7 cellular contexts compared by ENCODE assay signal in genomic region chr1:234970371-234970730, GRCh38.
DNase-seq lines count a peak whose midpoint lies in the region; ATAC-seq and TF ChIP-seq lines count a peak whose summit lies in the region.

No MANE protein-coding gene starts in this region.

- peak overlapping the region; percentile 93 for H2BK5ac ChIP-seq in IMR-90 (ENCODE audit: low read depth, low read length, poor library complexity, severe bottlenecking)

- H3K4me1 ChIP-seq in IMR-90 (ENCODE audit: control insufficient read depth, insufficient read depth, low read length): peaks cover 33% of the 10 kb centered on the region
- H3K4me1 ChIP-seq in right cardiac atrium (ENCODE audit: control insufficient read depth, insufficient read depth, low read length): peaks cover 16% of the 10 kb centered on the region

- intact Hi-C loops in IMR-90 (cut with micrococcal nuclease): loop anchor here (1.0 to 2.0 kb wide), 4 partner anchors 112 to 360 kb away; partner anchors contain the start of gene IRF2BP2
- intact Hi-C loops in right cardiac atrium (cut with DNase I): loop anchor here in 3 of 4 donors (10.0 kb wide), 3 partner anchors 106 to 356 kb away; partner anchors contain the start of gene IRF2BP2 (in 1 of the 3)

- H3K56ac ChIP-seq in IMR-90 (ENCODE audit: extremely low read depth, insufficient read depth, low read length): peak overlapping the region; percentile 91

- peaks cover 23% of the 10 kb centered on the region for H3K9me1 ChIP-seq in IMR-90 (ENCODE audit: insufficient read depth, low read length)

- no TSS peak for BruUV-seq in IMR-90 (replicated peaks; lab: Mats Ljungman, UMichigan)

- peak overlapping the region; percentile 90 for H2AFZ ChIP-seq in IMR-90 (replicated peaks; ENCODE audit: low read length, poor library complexity)

- peak overlapping the region; percentile 93 for H2AK9ac ChIP-seq in IMR-90 (replicated peaks; ENCODE audit: low read depth, low read length, poor library complexity)

- no peaks in the 10 kb centered on the region for H4K20me1 ChIP-seq in IMR-90 (ENCODE audit: insufficient read depth, low read length)

- peak overlapping the region; percentile 95 for H3K27ac ChIP-seq in IMR-90 (ENCODE audit: insufficient read depth, low read length)
- H3K27ac ChIP-seq in right cardiac atrium (ENCODE audit: low read length): peak overlapping the region; percentile 87

- peak overlapping the region; percentile 12; the same call in 1 of the 3 replicates for H2BK15ac ChIP-seq in IMR-90 (ENCODE audit: low read depth, low read length)

- peak overlapping the region; percentile 62 for H3K4me2 ChIP-seq in IMR-90 (ENCODE audit: low read depth, low read length)

- peak; percentile 40 for ATAC-seq in IMR-90 (ENCODE audit: low read depth)
- peak; percentile 32 for ATAC-seq in activated T-helper 17 cell treated with anti-CD3 and anti-CD28 coated beads, Interleukin-2, amount 50 U/mL, for 72 hours (replicated peaks)
- ATAC-seq in right cardiac atrium: peak; percentile 44 to 62
- peak; percentile 61 to 71 for ATAC-seq in stimulated activated naive B cell treated with anti-CD40 and anti-IgM and Interleukin-4, amounts not matched to agents 10 μg/mL and 1 μg/mL and 100 μg/mL, for 72 hours (replicated peaks)

- TF ChIP-seq POLR2A in IMR-90 (IDR thresholded peaks at IDR 0.05; ENCODE audit: low read depth, low read length): peak; percentile 70; the same call in 1 of the 2 replicates

- H3K4ac ChIP-seq in IMR-90 (ENCODE audit: low read depth, low read length): peak overlapping the region; percentile 97

- in situ Hi-C loops in IMR-90 (cut with MboI; ENCODE audit: low sequenced_read_pairs): loop anchor here (5.0 to 10.0 kb wide), 2 partner anchors 246 to 358 kb away; partner anchors contain the start of gene IRF2BP2

- peak overlapping the region; percentile 81 for H3K18ac ChIP-seq in IMR-90 (ENCODE audit: low read depth, low read length)

- peak overlapping the region; percentile 96; the same call in 1 of the 2 replicates for H2BK20ac ChIP-seq in IMR-90 (ENCODE audit: low read depth, low read length)

- H3K27ac Mint-ChIP-seq in activated T-helper 17 cell treated with anti-CD3 and anti-CD28 coated beads, Interleukin-2, amount 50 U/mL, for 72 hours: peak overlapping the region; percentile 91
- peak overlapping the region; percentile 59 for H3K27ac Mint-ChIP-seq in stimulated activated naive B cell treated with anti-CD40 and anti-IgM and Interleukin-4, amounts not matched to agents 10 μg/mL and 1 μg/mL and 100 μg/mL, for 72 hours

- peak overlapping the region; percentile 44 for H3K14ac ChIP-seq in IMR-90 (replicated peaks; ENCODE audit: low read depth, low read length)

- no peak for TF ChIP-seq RAD21 in IMR-90 (IDR thresholded peaks at IDR 0.05; ENCODE audit: low read length)

- DNase-seq in IMR-90 (peak; percentile 98), right cardiac atrium (no peak), NCI-H226 (no peak), HPDE6-E6E7 (ENCODE audit: extremely low spot score) (no peak)
- no peak for DNase-seq in stimulated activated naive B cell treated with anti-CD40 and anti-IgM and Interleukin-4, amounts not matched to agents 10 μg/mL and 1 μg/mL and 100 μg/mL, for 72 hours
- DNase-seq in central memory CD4-positive, alpha-beta T cell: no peak

- H2AK5ac ChIP-seq in IMR-90 (ENCODE audit: low read depth, low read length): peak overlapping the region; percentile 74

- H3K27me3 ChIP-seq in IMR-90 (ENCODE audit: control insufficient read depth, insufficient read depth, low read length): no peaks in the 10 kb centered on the region
- no peaks in the 10 kb centered on the region for H3K27me3 ChIP-seq in right cardiac atrium (ENCODE audit: control insufficient read depth, insufficient read depth)

- peak overlapping the region; percentile 73 for H3K4me3 Mint-ChIP-seq in activated T-helper 17 cell treated with anti-CD3 and anti-CD28 coated beads, Interleukin-2, amount 50 U/mL, for 72 hours
- peak overlapping the region in 1 of 2 donors; percentile 25 for H3K4me3 Mint-ChIP-seq in stimulated activated naive B cell treated with anti-CD40 and anti-IgM and Interleukin-4, amounts not matched to agents 10 μg/mL and 1 μg/mL and 100 μg/mL, for 72 hours

- peaks cover 0 to 2% of the 10 kb centered on the region in 2 experiments; a peak in 1 of 4 replicates for H3K79me1 ChIP-seq in IMR-90 (ENCODE audit: low read depth in 1 of 2, low read length in 2 of 2)

- H4K8ac ChIP-seq in IMR-90 (ENCODE audit: low read depth in 2 of 2, low read length in 2 of 2): peak overlapping the region; percentile 68 to 72

- no peaks in the 10 kb centered on the region for H3K36me3 Mint-ChIP-seq in activated T-helper 17 cell treated with anti-CD3 and anti-CD28 coated beads, Interleukin-2, amount 50 U/mL, for 72 hours (ENCODE audit: low read depth)
- no peaks in the 10 kb centered on the region for H3K36me3 Mint-ChIP-seq in stimulated activated naive B cell treated with anti-CD40 and anti-IgM and Interleukin-4, amounts not matched to agents 10 μg/mL and 1 μg/mL and 100 μg/mL, for 72 hours

- peak overlapping the region; percentile 94 for H3K9ac ChIP-seq in IMR-90 (ENCODE audit: low read depth, low read length)

- H3K23ac ChIP-seq in IMR-90 (ENCODE audit: low read depth, low read length): peak overlapping the region; percentile 52

- peak overlapping the region; percentile 95 for H4K91ac ChIP-seq in IMR-90 (ENCODE audit: insufficient read depth, low read depth, low read length)

- H2BK120ac ChIP-seq in IMR-90 (ENCODE audit: low read depth, low read length): peak overlapping the region; percentile 96

- TF ChIP-seq CTCF in IMR-90 (conservative IDR thresholded peaks at IDR 0.05; ENCODE audit: low read depth, low read length): no peak

- no peaks in the 10 kb centered on the region for H3K27me3 Mint-ChIP-seq in activated T-helper 17 cell treated with anti-CD3 and anti-CD28 coated beads, Interleukin-2, amount 50 U/mL, for 72 hours
- H3K27me3 Mint-ChIP-seq in stimulated activated naive B cell treated with anti-CD40 and anti-IgM and Interleukin-4, amounts not matched to agents 10 μg/mL and 1 μg/mL and 100 μg/mL, for 72 hours: no peaks in the 10 kb centered on the region

- WGBS in IMR-90 (ENCODE audit: extremely low coverage in 2 of 2, insufficient read length in 1 of 2), 2 experiments: no CpG with 5 or more reads among the region's 5 CpGs
- WGBS in right cardiac atrium: 23% methylated on average over 5 of the region's 5 CpGs

- H3K9me3 Mint-ChIP-seq in activated T-helper 17 cell treated with anti-CD3 and anti-CD28 coated beads, Interleukin-2, amount 50 U/mL, for 72 hours: peaks cover 8% of the 10 kb centered on the region
- H3K9me3 Mint-ChIP-seq in stimulated activated naive B cell treated with anti-CD40 and anti-IgM and Interleukin-4, amounts not matched to agents 10 μg/mL and 1 μg/mL and 100 μg/mL, for 72 hours: no peaks in the 10 kb centered on the region

- POLR2A ChIA-PET in IMR-90 (lab: Charles Lee; ENCODE audit: unreplicated experiment): interaction anchor here (0.6 to 1.0 kb wide), 3 partner anchors 246 to 367 kb away, joined by 4 to 5 read pairs (median 4); no protein-coding TSS in a partner anchor

- H3K9me3 ChIP-seq in IMR-90 (ENCODE audit: control insufficient read depth, insufficient read depth, low read length): no peaks in the 10 kb centered on the region
- no peaks in the 10 kb centered on the region for H3K9me3 ChIP-seq in right cardiac atrium (ENCODE audit: control insufficient read depth, low read length)

- dilution Hi-C loops in IMR-90 (cut with HindIII; ENCODE audit: low sequenced_read_pairs, unreplicated experiment): no loop called here

- H3K4me1 Mint-ChIP-seq in activated T-helper 17 cell treated with anti-CD3 and anti-CD28 coated beads, Interleukin-2, amount 50 U/mL, for 72 hours: peaks cover 43% of the 10 kb centered on the region
- peaks cover 39 to 54% of the 10 kb centered on the region in 2 donors for H3K4me1 Mint-ChIP-seq in stimulated activated naive B cell treated with anti-CD40 and anti-IgM and Interleukin-4, amounts not matched to agents 10 μg/mL and 1 μg/mL and 100 μg/mL, for 72 hours

- H4K5ac ChIP-seq in IMR-90 (ENCODE audit: low read depth, low read length): peak overlapping the region; percentile 67; the same call in 1 of the 2 replicates

- H3K36me3 ChIP-seq in IMR-90 (ENCODE audit: control insufficient read depth, insufficient read depth, low read length): no peaks in the 10 kb centered on the region

- CTCF ChIA-PET in IMR-90 (lab: Yijun Ruan, JAX): interaction anchor here (0.7 to 1.3 kb wide), 7 partner anchors 29 to 471 kb away, joined by 3 to 6 read pairs (median 3); no protein-coding TSS in a partner anchor

- H3K4me3 ChIP-seq in IMR-90 (ENCODE audit: insufficient read depth, low read depth, low read length): peak overlapping the region; percentile 19; the same call in 1 of the 2 replicates
- no peak overlapping the region for H3K4me3 ChIP-seq in right cardiac atrium (ENCODE audit: low read length)

TF ChIP-seq in IMR-90, 13 proteins besides CTCF, POLR2A, EP300 and RAD21:
- TF ChIP-seq RFX5 (IDR thresholded peaks at IDR 0.05; ENCODE audit: low read depth, low read length) (no peak), MAFK (IDR thresholded peaks at IDR 0.05; ENCODE audit: low read depth, low read length) (peak; percentile 54), CEBPB (IDR thresholded peaks at IDR 0.05; ENCODE audit: low read depth, low read length) (peak; percentile 94), FOS (IDR thresholded peaks at IDR 0.05; ENCODE audit: low read depth, low read length) (0 out of 2 replicates have a peak, but pooled peaks have one; percentile 23), SMC3 (IDR thresholded peaks at IDR 0.05; ENCODE audit: low read depth, low read length) (no peak), BHLHE40 (IDR thresholded peaks at IDR 0.05; ENCODE audit: low read depth, low read length) (0 out of 2 replicates have a peak, but pooled peaks have one; percentile 1)
